In genomic region chr5:177546262-177546741, GRCh38 we compare ENCODE assay signal across 8 cellular contexts. TPM values are rescaled to one million over a fixed set of nuclear protein-coding genes. Genes with fewer than 3 reads are reported as not detected.
DNase-seq lines count a peak whose midpoint lies in the region; ATAC-seq, FAIRE-seq and TF ChIP-seq lines count a peak whose summit lies in the region.

No MANE protein-coding gene starts in this region.

- no peaks in the 10 kb centered on the region for H3K27me3 ChIP-seq in pancreas

- 88 to 90% methylated on average over 1 of the region's 1 CpG for WGBS in pancreas, 2 donors

- TF ChIP-seq CTCF in pancreas (IDR thresholded peaks at IDR 0.05) = no peak

- H3K4me1 ChIP-seq in pancreas = peaks cover 7 to 21% (median 8%) of the 10 kb centered on the region in 3 donors

- ATAC-seq in pancreas (peak; percentile 79 to 88 (median 82)), GM21786 (IDR thresholded peaks at IDR 0.05; ENCODE audit: unreplicated experiment) (no peak), HG02885 (IDR thresholded peaks at IDR 0.05; ENCODE audit: poor library complexity, unreplicated experiment) (no peak)

- H3K27ac ChIP-seq in pancreas = peak overlapping the region in 3 of 4 donors; percentile 1 to 69 (median 25)

- H3K4me3 ChIP-seq in pancreas = no peak overlapping the region

- in situ Hi-C loops in SK-MEL-5 (cut with HindIII; ENCODE audit: low pct_unique_long_range_greater_than_20kb, low sequenced_read_pairs) = no loop called here

- DNase-seq in HCEC 1CT (peak; percentile 99), SK-MEL-5 (ENCODE audit: low read depth, low spot score) (peak; percentile 79), fibroblast of the conjunctiva (ENCODE audit: low read depth) (peak; percentile 95), pancreas (peak in 2 of 6 donors; percentile 18 to 63), mesenteric fat pad (ENCODE audit: low spot score) (no peak), GM19238 (ENCODE audit: insufficient read length, low spot score) (no peak)

- no peaks in the 10 kb centered on the region for H3K9me3 ChIP-seq in pancreas

- FAIRE-seq in pancreas (lab: Jason Lieb, UNC) = no peak

- intact Hi-C loops in pancreas (cut with DNase I) = no loop called here

- peaks cover 0 to 2% (median 0%) of the 10 kb centered on the region in 3 donors for H3K36me3 ChIP-seq in pancreas

RNA-seq across cellular contexts. Expression of gene FAM193B, which starts 8.1 kb away (rescaled TPM):
- 10.0 and 11.4 TPM in 2 replicates for total RNA-seq in SK-MEL-5 (2014; rRNA removed; shearing (Covaris generic))
- 9.1 and 12.3 TPM in 2 replicates for polyA plus RNA-seq in SK-MEL-5 (2015; cell fraction: cytosol; rRNA removed)
- polyA plus RNA-seq in SK-MEL-5 (2015; cell fraction: nucleus; rRNA removed) = 191 and 243 TPM in 2 replicates
- total RNA-seq in pancreas (10 to 100 TPM; 30.1 to 79.7 (median 41.8) TPM), mesenteric fat pad (63.1 TPM)
- 100 to 1,000 TPM; 399 to 519 TPM for polyA plus RNA-seq in pancreas

RNA-seq across cellular contexts. Expression of gene DDX41, which starts 29.5 kb away (rescaled TPM):
- 131 and 145 TPM in 2 replicates for total RNA-seq in SK-MEL-5 (2014; rRNA removed; shearing (Covaris generic))
- 125 TPM in 2 replicates for polyA plus RNA-seq in SK-MEL-5 (2015; cell fraction: cytosol; rRNA removed)
- 192 and 235 TPM in 2 replicates for polyA plus RNA-seq in SK-MEL-5 (2015; cell fraction: nucleus; rRNA removed)
- 10 to 100 TPM; 24.3 to 47.4 (median 39.4) TPM for total RNA-seq in pancreas
- 10 to 100 TPM; 68.3 to 88.1 TPM for polyA plus RNA-seq in pancreas
- 63.8 TPM for total RNA-seq in mesenteric fat pad

RNA-seq across cellular contexts. Expression of gene DOK3, which starts 36.7 kb away (rescaled TPM):
- total RNA-seq in SK-MEL-5 (2014; rRNA removed; shearing (Covaris generic)) = 0.98 and 2.0 TPM in 2 replicates
- 0.80 and 2.6 TPM in 2 replicates for polyA plus RNA-seq in SK-MEL-5 (2015; cell fraction: cytosol; rRNA removed)
- 12.6 and 16.8 TPM in 2 replicates for polyA plus RNA-seq in SK-MEL-5 (2015; cell fraction: nucleus; rRNA removed)
- total RNA-seq in pancreas (10 to 100 TPM in 1 of 6 donors, 1 to 10 TPM in 4, under 1 TPM in 1; 0.98 to 11.4 (median 4.3) TPM), mesenteric fat pad (22.6 TPM)
- polyA plus RNA-seq in pancreas = 1 to 10 TPM; 3.9 to 6.5 TPM

RNA-seq across cellular contexts. Expression of gene TMED9, which starts 45.7 kb away (rescaled TPM):
- 74.5 and 80.1 TPM in 2 replicates for total RNA-seq in SK-MEL-5 (2014; rRNA removed; shearing (Covaris generic))
- 331 and 346 TPM in 2 replicates for polyA plus RNA-seq in SK-MEL-5 (2015; cell fraction: cytosol; rRNA removed)
- 31.6 and 51.4 TPM in 2 replicates for polyA plus RNA-seq in SK-MEL-5 (2015; cell fraction: nucleus; rRNA removed)
- total RNA-seq in pancreas (100 to 1,000 TPM in 5 of 6 donors, 10 to 100 TPM in 1; 99.1 to 167 (median 124) TPM), mesenteric fat pad (168 TPM)
- polyA plus RNA-seq in pancreas = 100 to 1,000 TPM; 105 to 113 TPM

RNA-seq across cellular contexts. Expression of gene PDLIM7, which starts 48.9 kb away (rescaled TPM):
- total RNA-seq in SK-MEL-5 (2014; rRNA removed; shearing (Covaris generic)) = 15.8 and 16.8 TPM in 2 replicates
- 48.9 and 49.6 TPM in 2 replicates for polyA plus RNA-seq in SK-MEL-5 (2015; cell fraction: cytosol; rRNA removed)
- polyA plus RNA-seq in SK-MEL-5 (2015; cell fraction: nucleus; rRNA removed) = 73.8 and 84.8 TPM in 2 replicates
- 10 to 100 TPM in 2 of 6 donors, 1 to 10 TPM in 4; 3.9 to 39.9 (median 8.7) TPM for total RNA-seq in pancreas
- 10 to 100 TPM; 23.2 to 38.0 TPM for polyA plus RNA-seq in pancreas
- total RNA-seq in mesenteric fat pad = 58.8 TPM

Comparison
In these comparisons a context has a peak if more than half of its experiments do, and no peak if none do; other contexts are left out.
1. DNase-seq: peak in HCEC 1CT (single experiment), SK-MEL-5 (single experiment) and fibroblast of the conjunctiva (single experiment); none in mesenteric fat pad (single experiment) and GM19238 (single experiment).
2. ATAC-seq: peak in pancreas (4 of 4); none in GM21786 (single experiment) and HG02885 (single experiment).